Comparison of ENCODE assay signal across 14 cellular contexts in genomic region chr11:66275984-66276612, GRCh38. TPM values are rescaled to one million over a fixed set of nuclear protein-coding genes. Genes with fewer than 3 reads are reported as not detected.
DNase-seq lines count a peak whose midpoint lies in the region; ATAC-seq and TF ChIP-seq lines count a peak whose summit lies in the region.
"Had no signal": no experiment of that assay in that cellular context is flagged by ENCODE, and none has a peak within 500 bp of the region (broad histone marks: within the 10 kb centered on the region; RNA-seq: fewer than 3 reads in every experiment).

No MANE protein-coding gene starts in this region.

- no peak overlapping the region for H3K14ac ChIP-seq in mesenchymal stem cell (ENCODE audit: low read length in 2 of 2)

- ATAC-seq in right cardiac atrium (no peak), heart left ventricle (no peak), left colon (peak; percentile 1), GM18858 (IDR thresholded peaks at IDR 0.05; ENCODE audit: unreplicated experiment) (no peak)

- no peak overlapping the region for H3K18ac ChIP-seq in mesenchymal stem cell (ENCODE audit: low read depth in 1 of 2, low read length in 2 of 2)

- no peak overlapping the region for H2BK12ac ChIP-seq in mesenchymal stem cell (ENCODE audit: low read length in 2 of 2)

- H2AFZ ChIP-seq in mesenchymal stem cell (ENCODE audit: low read depth, low read length): no peak overlapping the region

- TF ChIP-seq CTCF in heart left ventricle (IDR thresholded peaks at IDR 0.05): no peak

- H2AK5ac ChIP-seq in mesenchymal stem cell (ENCODE audit: low read length, severe bottlenecking): no peak overlapping the region

- H4K91ac ChIP-seq in mesenchymal stem cell (ENCODE audit: low read length): no peak overlapping the region

- no peak overlapping the region for H3K9ac ChIP-seq in mesenchymal stem cell (ENCODE audit: low read length)

- H3K9me3 ChIP-seq in right cardiac atrium (ENCODE audit: control insufficient read depth, low read length) (no peaks in the 10 kb centered on the region), heart left ventricle (no peaks in the 10 kb centered on the region), SJCRH30 (replicated peaks) (no peaks in the 10 kb centered on the region), mesenchymal stem cell (ENCODE audit: control insufficient read depth, low read length) (no peaks in the 10 kb centered on the region)
- H3K9me3 ChIP-seq: HAP-1 had no signal

- no peak overlapping the region for H4K8ac ChIP-seq in mesenchymal stem cell (ENCODE audit: low read length)

- H3K23ac ChIP-seq in mesenchymal stem cell (ENCODE audit: low read length in 2 of 2): no peak overlapping the region

- no peak overlapping the region for H2BK15ac ChIP-seq in mesenchymal stem cell (ENCODE audit: low read depth, poor library complexity, severe bottlenecking)

- H2BK5ac ChIP-seq in mesenchymal stem cell (ENCODE audit: low read depth, low read length, poor library complexity, severe bottlenecking): no peak overlapping the region

- H3K27me3 ChIP-seq in right cardiac atrium (ENCODE audit: control insufficient read depth, insufficient read depth) (no peaks in the 10 kb centered on the region), heart left ventricle (no peaks in the 10 kb centered on the region), SJCRH30 (no peaks in the 10 kb centered on the region), mesenchymal stem cell (ENCODE audit: control insufficient read depth in 1 of 2, insufficient read depth in 1 of 2, low read length in 2 of 2) (peaks cover 7 to 13% of the 10 kb centered on the region in 2 experiments)

- intact Hi-C loops in right cardiac atrium (cut with DNase I) (no loop called here), heart left ventricle (cut with DNase I) (no loop called here), left colon (cut with DNase I, micrococcal nuclease) (no loop called here)

- no peak for TF ChIP-seq POLR2A in heart left ventricle (IDR thresholded peaks at IDR 0.05)

- DNase-seq in right cardiac atrium (peak in 2 of 3 donors; percentile 47 to 61), heart left ventricle (no peak), SJCRH30 (no peak), left colon (no peak), T-helper 9 cell (no peak), mesenchymal stem cell (no peak)
- DNase-seq: CD4-positive, CD25-positive, alpha-beta regulatory T cell; DMS53; GF-D8; GOT3; HFFc6 had no signal

- 83% methylated on average over 14 of the region's 14 CpGs for WGBS in right cardiac atrium
- WGBS in heart left ventricle, 4 donors: 82 to 85% (median 85%) methylated on average over 11 to 14 of the region's 14 CpGs
- 95% methylated on average over 14 of the region's 14 CpGs for WGBS in mesenchymal stem cell

- no peak overlapping the region for H3K4ac ChIP-seq in mesenchymal stem cell (ENCODE audit: low read depth in 1 of 2, low read length in 2 of 2)

- H3K36me3 ChIP-seq in heart left ventricle (peaks cover 4 to 52% (median 48%) of the 10 kb centered on the region in 9 donors), SJCRH30 (peaks cover 5% of the 10 kb centered on the region; the same call in 1 of the 2 replicates), mesenchymal stem cell (ENCODE audit: control insufficient read depth in 1 of 2, insufficient read depth in 2 of 2, low read depth in 1 of 2, low read length in 2 of 2) (peaks cover 50 to 56% of the 10 kb centered on the region in 2 experiments)

- no peaks in the 10 kb centered on the region for H3K4me1 ChIP-seq in right cardiac atrium (ENCODE audit: control insufficient read depth, insufficient read depth, low read length)
- H3K4me1 ChIP-seq in heart left ventricle: peaks cover 0 to 15% (median 9%) of the 10 kb centered on the region in 12 donors
- peaks cover 27% of the 10 kb centered on the region for H3K4me1 ChIP-seq in SJCRH30
- peaks cover 15% of the 10 kb centered on the region for H3K4me1 ChIP-seq in mesenchymal stem cell (ENCODE audit: control insufficient read depth, insufficient read depth, low read depth, low read length)
- H3K4me1 ChIP-seq: HAP-1 had no signal

- H3K27ac ChIP-seq in right cardiac atrium (ENCODE audit: low read length) (no peak overlapping the region), heart left ventricle (no peak overlapping the region), SJCRH30 (peak overlapping the region; percentile 73; the same call in 1 of the 2 replicates), mesenchymal stem cell (ENCODE audit: low read length, poor library complexity, severe bottlenecking) (no peak overlapping the region)

- no peak overlapping the region for H2BK120ac ChIP-seq in mesenchymal stem cell (ENCODE audit: low read depth, low read length)

- H3K79me1 ChIP-seq in mesenchymal stem cell (replicated peaks; ENCODE audit: low read length, poor library complexity, severe bottlenecking): peaks cover 13% of the 10 kb centered on the region

- H3K4me3 ChIP-seq in right cardiac atrium (ENCODE audit: low read length) (no peak overlapping the region), heart left ventricle (no peak overlapping the region), SJCRH30 (no peak overlapping the region), mesenchymal stem cell (ENCODE audit: insufficient read depth in 1 of 2, low read depth in 1 of 2, low read length in 2 of 2) (no peak overlapping the region)
- H3K4me3 ChIP-seq: HAP-1 had no signal

- no peak overlapping the region for H3K4me2 ChIP-seq in mesenchymal stem cell (ENCODE audit: low read length, poor library complexity, severe bottlenecking)

RNA-seq across cellular contexts. Expression of gene CNIH2, which starts 1.9 kb away (rescaled TPM):
- total RNA-seq in right cardiac atrium: under 1 TPM in 2 of 4 donors, not detected in 2; 0.25 to 0.47 TPM
- polyA plus RNA-seq in right cardiac atrium: 0.23 TPM
- total RNA-seq in heart left ventricle: under 1 TPM in 2 of 9 donors, not detected in 7; 0.25 to 0.40 TPM
- under 1 TPM in 1 of 2 donors, not detected in 1; 0.08 TPM for polyA plus RNA-seq in heart left ventricle
- 4.5 and 5.8 TPM in 2 replicates for total RNA-seq in SJCRH30 (2014; rRNA removed; shearing (Covaris generic))
- total RNA-seq in left colon: 1 to 10 TPM; 1.1 to 1.2 TPM
- polyA plus RNA-seq in mesenchymal stem cell (2013, experiment 1 of 2): 0.77 TPM
- 0.84 TPM for polyA plus RNA-seq in mesenchymal stem cell (2013, experiment 2 of 2)
- polyA plus RNA-seq: CD4-positive, CD25-positive, alpha-beta regulatory T cell had no signal

RNA-seq across cellular contexts. Expression of gene RAB1B, which starts 7.7 kb away (rescaled TPM):
- total RNA-seq in right cardiac atrium: 100 to 1,000 TPM; 114 to 129 (median 125) TPM
- polyA plus RNA-seq in right cardiac atrium: 170 TPM
- total RNA-seq in heart left ventricle: 100 to 1,000 TPM; 111 to 149 (median 128) TPM
- 100 to 1,000 TPM; 161 to 178 TPM for polyA plus RNA-seq in heart left ventricle
- 82.0 and 83.2 TPM in 2 replicates for total RNA-seq in SJCRH30 (2014; rRNA removed; shearing (Covaris generic))
- 100 to 1,000 TPM; 208 to 210 TPM for total RNA-seq in left colon
- 157 TPM for polyA plus RNA-seq in mesenchymal stem cell (2013, experiment 1 of 2)
- 154 TPM for polyA plus RNA-seq in mesenchymal stem cell (2013, experiment 2 of 2)

RNA-seq across cellular contexts. Expression of gene YIF1A, which starts 12.8 kb away (rescaled TPM):
- total RNA-seq in right cardiac atrium (10 to 100 TPM; 48.0 to 65.3 (median 50.5) TPM), heart left ventricle (10 to 100 TPM; 41.6 to 93.0 (median 65.3) TPM), left colon (100 to 1,000 TPM in 1 of 2 donors, 10 to 100 TPM in 1; 87.8 to 101 TPM)
- polyA plus RNA-seq in right cardiac atrium (56.1 TPM), heart left ventricle (100 to 1,000 TPM in 1 of 2 donors, 10 to 100 TPM in 1; 49.9 to 136 TPM)
- 43.6 and 44.9 TPM in 2 replicates for total RNA-seq in SJCRH30 (2014; rRNA removed; shearing (Covaris generic))
- polyA plus RNA-seq in mesenchymal stem cell (2013, experiment 1 of 2): 314 TPM
- 328 TPM for polyA plus RNA-seq in mesenchymal stem cell (2013, experiment 2 of 2)

RNA-seq across cellular contexts. Expression of gene TMEM151A, which starts 15.6 kb away (rescaled TPM):
- total RNA-seq in right cardiac atrium (under 1 TPM; 0.20 to 0.31 (median 0.26) TPM), heart left ventricle (1 to 10 TPM in 1 of 9 donors, under 1 TPM in 3, not detected in 5; 0.09 to 7.9 (median 0.18) TPM), left colon (under 1 TPM; 0.14 to 0.18 TPM)
- polyA plus RNA-seq in right cardiac atrium (0.45 TPM), heart left ventricle (under 1 TPM; 0.08 TPM)
- total RNA-seq in SJCRH30 (2014; rRNA removed; shearing (Covaris generic)): not detected in 2 replicates
- polyA plus RNA-seq in mesenchymal stem cell (2013, experiment 1 of 2): 0.44 TPM
- polyA plus RNA-seq in mesenchymal stem cell (2013, experiment 2 of 2): 0.38 TPM
- total RNA-seq: CD4-positive, CD25-positive, alpha-beta regulatory T cell; HT1080 had no signal
- polyA plus RNA-seq: CD4-positive, CD25-positive, alpha-beta regulatory T cell had no signal

RNA-seq across cellular contexts. Expression of gene KLC2, which starts 18.6 kb away (rescaled TPM):
- total RNA-seq in right cardiac atrium: 10 to 100 TPM; 27.8 to 33.4 (median 30.6) TPM
- polyA plus RNA-seq in right cardiac atrium: 34.7 TPM
- total RNA-seq in heart left ventricle: 10 to 100 TPM; 24.7 to 78.5 (median 34.0) TPM
- 10 to 100 TPM; 49.9 to 65.8 TPM for polyA plus RNA-seq in heart left ventricle
- 6.8 and 9.0 TPM in 2 replicates for total RNA-seq in SJCRH30 (2014; rRNA removed; shearing (Covaris generic))
- 10 to 100 TPM; 17.3 to 23.4 TPM for total RNA-seq in left colon
- 22.6 TPM for polyA plus RNA-seq in mesenchymal stem cell (2013, experiment 1 of 2)
- 23.2 TPM for polyA plus RNA-seq in mesenchymal stem cell (2013, experiment 2 of 2)

Comparison
In these comparisons a context has a peak if more than half of its experiments do, and no peak if none do; other contexts are left out.
1. DNase-seq: peak in right cardiac atrium (2 of 3); none in heart left ventricle (0 of 5), SJCRH30 (0 of 2), left colon (0 of 2), T-helper 9 cell (single experiment) and mesenchymal stem cell (single experiment).